13 cellular contexts compared by ENCODE assay signal in genomic region chr15:44295909-44296420, GRCh38. TPM values are rescaled to one million over a fixed set of nuclear protein-coding genes. Genes with fewer than 3 reads are reported as not detected.
DNase-seq lines count a peak whose midpoint lies in the region; ATAC-seq and TF ChIP-seq lines count a peak whose summit lies in the region.
"Had no signal": no experiment of that assay in that cellular context is flagged by ENCODE, and none has a peak within 500 bp of the region (broad histone marks: within the 10 kb centered on the region; RNA-seq: fewer than 3 reads in every experiment).

No MANE protein-coding gene starts in this region.

- H3K36me3 ChIP-seq in thyroid gland: no peaks in the 10 kb centered on the region

- H3K9me3 Mint-ChIP-seq in activated T-helper 17 cell treated with anti-CD3 and anti-CD28 coated beads, Interleukin-2, amount 50 U/mL, for 72 hours: no peaks in the 10 kb centered on the region
- H3K9me3 Mint-ChIP-seq: activated naive CD8-positive, alpha-beta T cell treated with anti-CD3 and anti-CD28 coated beads, Interleukin-2, amount 10 ng/mL, durations not matched to agents 7 days and 5 days; neural crest cell had no signal

- H3K4me3 ChIP-seq in thyroid gland (replicated peaks in 1 of 3): no peak overlapping the region
- H3K4me3 ChIP-seq: testis had no signal

- H3K9me3 ChIP-seq in thyroid gland: no peaks in the 10 kb centered on the region
- H3K9me3 ChIP-seq: testis had no signal

- peak; percentile 27 for DNase-seq in HT-29 (ENCODE audit: low spot score)
- DNase-seq in left kidney (ENCODE audit: low read depth, low spot score): peak; percentile 18
- no peak for DNase-seq in thyroid gland
- DNase-seq in NCI-H146 (lab: John Stamatoyannopoulos, UW): no peak
- no peak for DNase-seq in NOMO-1 treated with dmso at 0.1 percent for 144 hours (lab: John Stamatoyannopoulos, UW; ENCODE audit: unreplicated experiment)
- DNase-seq: activated CD8-positive, alpha-beta memory T cell treated with anti-CD3 and anti-CD28 coated beads, Interleukin-2, amount 10 ng/mL, durations not matched to agents 7 days and 5 days; activated naive CD8-positive, alpha-beta T cell treated with anti-CD3 and anti-CD28 coated beads, Interleukin-2, amount 10 ng/mL, durations not matched to agents 7 days and 5 days; dermis blood vessel endothelial cell; SIG-M5; testis had no signal

- H3K27ac ChIP-seq in thyroid gland: peak overlapping the region; percentile 17 to 50 (median 43)
- H3K27ac ChIP-seq: testis had no signal

- no peak for TF ChIP-seq POLR2A in thyroid gland (IDR thresholded peaks at IDR 0.05)

- no peaks in the 10 kb centered on the region for H3K27me3 Mint-ChIP-seq in activated T-helper 17 cell treated with anti-CD3 and anti-CD28 coated beads, Interleukin-2, amount 50 U/mL, for 72 hours
- H3K27me3 Mint-ChIP-seq: activated CD8-positive, alpha-beta memory T cell treated with anti-CD3 and anti-CD28 coated beads, Interleukin-2, amount 10 ng/mL, durations not matched to agents 7 days and 5 days; activated naive CD8-positive, alpha-beta T cell treated with anti-CD3 and anti-CD28 coated beads, Interleukin-2, amount 10 ng/mL, durations not matched to agents 7 days and 5 days had no signal

- no peak for ATAC-seq in activated T-helper 17 cell treated with anti-CD3 and anti-CD28 coated beads, Interleukin-2, amount 50 U/mL, for 72 hours (replicated peaks)
- ATAC-seq in HG03565 (IDR thresholded peaks at IDR 0.05; ENCODE audit: unreplicated experiment): no peak

- peaks cover 22% of the 10 kb centered on the region for H3K36me3 Mint-ChIP-seq in activated T-helper 17 cell treated with anti-CD3 and anti-CD28 coated beads, Interleukin-2, amount 50 U/mL, for 72 hours (ENCODE audit: low read depth)

- H3K4me1 ChIP-seq in thyroid gland: peaks cover 10 to 30% of the 10 kb centered on the region in 2 donors

- H3K27ac Mint-ChIP-seq in activated T-helper 17 cell treated with anti-CD3 and anti-CD28 coated beads, Interleukin-2, amount 50 U/mL, for 72 hours: peak overlapping the region; percentile 13
- H3K27ac Mint-ChIP-seq: activated naive CD8-positive, alpha-beta T cell treated with anti-CD3 and anti-CD28 coated beads, Interleukin-2, amount 10 ng/mL, durations not matched to agents 7 days and 5 days had no signal

- H3K4me1 Mint-ChIP-seq in activated T-helper 17 cell treated with anti-CD3 and anti-CD28 coated beads, Interleukin-2, amount 50 U/mL, for 72 hours: peaks cover 33% of the 10 kb centered on the region

- H3K4me3 Mint-ChIP-seq in activated T-helper 17 cell treated with anti-CD3 and anti-CD28 coated beads, Interleukin-2, amount 50 U/mL, for 72 hours: no peak overlapping the region
- H3K4me3 Mint-ChIP-seq: activated CD8-positive, alpha-beta memory T cell treated with anti-CD3 and anti-CD28 coated beads, Interleukin-2, amount 10 ng/mL, durations not matched to agents 7 days and 5 days; activated naive CD8-positive, alpha-beta T cell treated with anti-CD3 and anti-CD28 coated beads, Interleukin-2, amount 10 ng/mL, durations not matched to agents 7 days and 5 days; neural crest cell had no signal

- 78 to 84% methylated on average over 2 of the region's 2 CpGs for WGBS in thyroid gland, 2 donors

- TF ChIP-seq CTCF in thyroid gland (IDR thresholded peaks at IDR 0.05): no peak

- H3K27me3 ChIP-seq in thyroid gland: no peaks in the 10 kb centered on the region
- H3K27me3 ChIP-seq: testis had no signal

- intact Hi-C loops in thyroid gland (cut with DNase I): no loop called here

RNA-seq across cellular contexts. Expression of gene GOLM2, which starts 7.4 kb away (rescaled TPM):
- total RNA-seq in HT-29 (2014; rRNA removed; shearing (Covaris generic)): 82.1 and 82.8 TPM in 2 replicates
- total RNA-seq in activated T-helper 17 cell treated with anti-CD3 and anti-CD28 coated beads, Interleukin-2, amount 50 U/mL, for 72 hours: 10 to 100 TPM; 30.5 to 45.2 TPM
- 100 to 1,000 TPM; 156 to 185 (median 165) TPM for total RNA-seq in thyroid gland

Comparison
In these comparisons a context has a peak if more than half of its experiments do, and no peak if none do; other contexts are left out.
1. DNase-seq: peak in HT-29 (single experiment) and left kidney (single experiment); none in thyroid gland (0 of 2), NCI-H146 (single experiment) and NOMO-1 treated with dmso at 0.1 percent for 144 hours (single experiment).